In genomic region chr4:103482893-103483292, GRCh38 we compare ENCODE assay signal across 28 cellular contexts.
"Had no signal": no experiment of that assay in that cellular context is flagged by ENCODE, and none has a peak within 500 bp of the region (broad histone marks: within the 10 kb centered on the region; RNA-seq: fewer than 3 reads in every experiment).

No MANE protein-coding gene starts in this region.

- DNase-seq: activated CD4-positive, alpha-beta memory T cell treated with anti-CD3 and anti-CD28 coated beads, Interleukin-2, amount 10 ng/mL, durations not matched to agents 7 days and 5 days; activated CD4-positive, alpha-beta T cell treated with anti-CD3 and anti-CD28 coated beads for 36 hours; activated CD4-positive, alpha-beta T cell treated with anti-CD3 and anti-CD28 coated beads, Interleukin-2, amount 50 U/mL, for 1 hour; activated CD8-positive, alpha-beta memory T cell treated with anti-CD3 and anti-CD28 coated beads for 24 hours; activated CD8-positive, alpha-beta memory T cell treated with anti-CD3 and anti-CD28 coated beads, Interleukin-2, amount 10 ng/mL, durations not matched to agents 7 days and 5 days; activated CD8-positive, alpha-beta memory T cell treated with anti-CD3 and anti-CD28 coated beads, Interleukin-2, amount 50 U/mL, for 48 hours; activated effector memory CD4-positive, alpha-beta T cell treated with Interleukin-2 at 50 U/mL for 16 hours; activated naive CD4-positive, alpha-beta T cell treated with anti-CD3 and anti-CD28 coated beads, Interleukin-2, amount 50 U/mL, for 16 hours; activated naive CD8-positive, alpha-beta T cell treated with anti-CD3 and anti-CD28 coated beads for 36 hours; activated T-cell treated with anti-CD3 and anti-CD28 coated beads, Interleukin-2, amount 50 U/mL, for 48 hours; amniotic stem cell; aorta; brain microvascular endothelial cell; central memory CD4-positive, alpha-beta T cell; Kasumi-1; MG63; NCI-H1092; NCI-H1436 treated with DMSO at 0.1 percent for 48 hours; NCI-H1694 treated with DMSO at 0.1 percent for 48 hours; NCI-H2029; NCI-H345; NCI-H524 treated with DMSO at 0.1 percent for 48 hours; SHP77; SJCRH30; T1000 had no signal

- H3K27me3 ChIP-seq: brain microvascular endothelial cell, MG63, SJCRH30 had no signal

- H3K4me1 ChIP-seq: SJCRH30 had no signal

- H3K9me3 ChIP-seq: MG63, SJCRH30 had no signal

- H3K4me3 ChIP-seq: MG63, SJCRH30, SK-N-MC had no signal

- H3K36me3 Mint-ChIP-seq: activated CD8-positive, alpha-beta memory T cell treated with anti-CD3 and anti-CD28 coated beads, Interleukin-2, amount 10 ng/mL, durations not matched to agents 7 days and 5 days; activated naive CD8-positive, alpha-beta T cell treated with anti-CD3 and anti-CD28 coated beads for 36 hours had no signal

- H3K4me1 Mint-ChIP-seq: activated CD4-positive, alpha-beta memory T cell treated with anti-CD3 and anti-CD28 coated beads, Interleukin-2, amount 10 ng/mL, durations not matched to agents 7 days and 5 days; activated CD4-positive, alpha-beta T cell treated with anti-CD3 and anti-CD28 coated beads for 36 hours; activated CD8-positive, alpha-beta memory T cell treated with anti-CD3 and anti-CD28 coated beads, Interleukin-2, amount 10 ng/mL, durations not matched to agents 7 days and 5 days; activated naive CD8-positive, alpha-beta T cell treated with anti-CD3 and anti-CD28 coated beads for 36 hours had no signal

- H3K9me3 Mint-ChIP-seq: activated CD4-positive, alpha-beta memory T cell treated with anti-CD3 and anti-CD28 coated beads, Interleukin-2, amount 10 ng/mL, durations not matched to agents 7 days and 5 days; activated naive CD8-positive, alpha-beta T cell treated with anti-CD3 and anti-CD28 coated beads for 36 hours had no signal

- H3K36me3 ChIP-seq: brain microvascular endothelial cell, MG63, SJCRH30 had no signal

- H3K27ac ChIP-seq: brain microvascular endothelial cell, SJCRH30, SK-N-MC had no signal

- ATAC-seq: activated CD4-positive, alpha-beta T cell treated with anti-CD3 and anti-CD28 coated beads for 36 hours; activated CD4-positive, CD25-positive, alpha-beta regulatory T cell treated with anti-CD3 and anti-CD28 coated beads, Interleukin-2, amount 50 U/mL, for 24 hours; activated CD8-positive, alpha-beta memory T cell treated with anti-CD3 and anti-CD28 coated beads, Interleukin-2, amount 10 ng/mL, durations not matched to agents 7 days and 5 days; Panc1 had no signal

- H3K4me3 Mint-ChIP-seq: activated CD4-positive, alpha-beta memory T cell treated with anti-CD3 and anti-CD28 coated beads, Interleukin-2, amount 10 ng/mL, durations not matched to agents 7 days and 5 days; activated CD4-positive, alpha-beta T cell treated with anti-CD3 and anti-CD28 coated beads for 36 hours; activated CD8-positive, alpha-beta memory T cell treated with anti-CD3 and anti-CD28 coated beads, Interleukin-2, amount 10 ng/mL, durations not matched to agents 7 days and 5 days; activated naive CD8-positive, alpha-beta T cell treated with anti-CD3 and anti-CD28 coated beads for 36 hours had no signal

- H3K27me3 Mint-ChIP-seq: activated CD4-positive, alpha-beta memory T cell treated with anti-CD3 and anti-CD28 coated beads, Interleukin-2, amount 10 ng/mL, durations not matched to agents 7 days and 5 days; activated CD4-positive, alpha-beta T cell treated with anti-CD3 and anti-CD28 coated beads for 36 hours; activated CD8-positive, alpha-beta memory T cell treated with anti-CD3 and anti-CD28 coated beads, Interleukin-2, amount 10 ng/mL, durations not matched to agents 7 days and 5 days had no signal

- H3K27ac Mint-ChIP-seq: activated CD4-positive, alpha-beta memory T cell treated with anti-CD3 and anti-CD28 coated beads, Interleukin-2, amount 10 ng/mL, durations not matched to agents 7 days and 5 days; activated CD4-positive, alpha-beta T cell treated with anti-CD3 and anti-CD28 coated beads for 36 hours; activated CD8-positive, alpha-beta memory T cell treated with anti-CD3 and anti-CD28 coated beads, Interleukin-2, amount 10 ng/mL, durations not matched to agents 7 days and 5 days; activated naive CD8-positive, alpha-beta T cell treated with anti-CD3 and anti-CD28 coated beads for 36 hours had no signal
